8 cellular contexts compared by ENCODE assay signal in genomic region chr3:127698264-127699097, GRCh38. TPM values are rescaled to one million over a fixed set of nuclear protein-coding genes. Genes with fewer than 3 reads are reported as not detected.
DNase-seq lines count a peak whose midpoint lies in the region; TF ChIP-seq lines count a peak whose summit lies in the region.
"Had no signal": no experiment of that assay in that cellular context is flagged by ENCODE, and none has a peak within 500 bp of the region (broad histone marks: within the 10 kb centered on the region; RNA-seq: fewer than 3 reads in every experiment).

No MANE protein-coding gene starts in this region.

- H3K9me3 Mint-ChIP-seq in nephron progenitor cell = peaks cover 7% of the 10 kb centered on the region
- H3K9me3 Mint-ChIP-seq in activated naive CD8-positive, alpha-beta T cell treated with anti-CD3 and anti-CD28 coated beads for 36 hours = peaks cover under 1% of the 10 kb centered on the region

- no peak for TF ChIP-seq CTCF in RWPE1 (conservative IDR thresholded peaks at IDR 0.05; ENCODE audit: low read depth)
- TF ChIP-seq CTCF in nephron progenitor cell (IDR thresholded peaks at IDR 0.05) = no peak
- TF ChIP-seq CTCF in tibial artery (IDR thresholded peaks at IDR 0.05) = no peak

- peaks cover 0 to 8% (median 3%) of the 10 kb centered on the region in 3 donors for H3K36me3 ChIP-seq in tibial artery

- H3K4me1 ChIP-seq in tibial artery = peaks cover 7 to 75% (median 58%) of the 10 kb centered on the region in 4 donors

- H3K27ac ChIP-seq in RWPE1 (peak overlapping the region; percentile 90), epithelial cell of prostate (peak overlapping the region; percentile 42), tibial artery (peak overlapping the region; percentile 82 to 96)

- POLR2A ChIA-PET in RWPE1 (lab: Yijun Ruan, JAX; ENCODE audit: low non-redundant PET) = no interaction called here

- peaks cover 30% of the 10 kb centered on the region for H3K4me1 Mint-ChIP-seq in nephron progenitor cell
- peaks cover 3% of the 10 kb centered on the region for H3K4me1 Mint-ChIP-seq in activated naive CD8-positive, alpha-beta T cell treated with anti-CD3 and anti-CD28 coated beads for 36 hours

- no peaks in the 10 kb centered on the region for H3K9me3 ChIP-seq in tibial artery

- H3K4me3 Mint-ChIP-seq in nephron progenitor cell = no peak overlapping the region
- no peak overlapping the region for H3K4me3 Mint-ChIP-seq in activated naive CD8-positive, alpha-beta T cell treated with anti-CD3 and anti-CD28 coated beads for 36 hours

- H3K36me3 Mint-ChIP-seq in nephron progenitor cell (ENCODE audit: low read depth) = peaks cover 1% of the 10 kb centered on the region
- H3K36me3 Mint-ChIP-seq in activated naive CD8-positive, alpha-beta T cell treated with anti-CD3 and anti-CD28 coated beads for 36 hours = no peaks in the 10 kb centered on the region

- DNase-seq in RWPE1 (ENCODE audit: low spot score) = no peak
- DNase-seq in epithelial cell of prostate (ENCODE audit: low read depth, low spot score) = no peak
- DNase-seq in nephron progenitor cell = no peak
- DNase-seq in tibial artery = peak in 1 of 2 donors; percentile 66
- no peak for DNase-seq in HuH-7 (ENCODE audit: low spot score)
- DNase-seq in NCI-H2196 (lab: John Stamatoyannopoulos, UW; ENCODE audit: unreplicated experiment) = no peak
- no peak for DNase-seq in activated naive CD8-positive, alpha-beta T cell treated with anti-CD3 and anti-CD28 coated beads for 36 hours
- DNase-seq: midbrain had no signal

- peak overlapping the region; percentile 83 for H3K27ac Mint-ChIP-seq in nephron progenitor cell
- no peak overlapping the region for H3K27ac Mint-ChIP-seq in activated naive CD8-positive, alpha-beta T cell treated with anti-CD3 and anti-CD28 coated beads for 36 hours

- H3K4me3 ChIP-seq in tibial artery = no peak overlapping the region

- H3K27me3 Mint-ChIP-seq in nephron progenitor cell (ENCODE audit: low read depth, poor library complexity) = no peaks in the 10 kb centered on the region
- H3K27me3 Mint-ChIP-seq in activated naive CD8-positive, alpha-beta T cell treated with anti-CD3 and anti-CD28 coated beads for 36 hours = no peaks in the 10 kb centered on the region

- CTCF ChIA-PET in RWPE1 (lab: Yijun Ruan, JAX) = interaction anchor here (1.0 kb wide), 1 partner anchor 272 kb away, joined by 3 read pairs; no protein-coding TSS in a partner anchor

- H3K27me3 ChIP-seq in tibial artery = no peaks in the 10 kb centered on the region

- intact Hi-C loops in tibial artery (cut with DNase I; ENCODE audit: low total_unique reads) = no loop called here

RNA-seq across cellular contexts. Expression of gene ABTB1, which starts 25.7 kb away (rescaled TPM):
- 1 to 10 TPM; 6.8 to 8.0 TPM for total RNA-seq in activated naive CD8-positive, alpha-beta T cell treated with anti-CD3 and anti-CD28 coated beads for 36 hours
